Comparison of ENCODE assay signal across 1 cellular context in the genomic region with DNA sequence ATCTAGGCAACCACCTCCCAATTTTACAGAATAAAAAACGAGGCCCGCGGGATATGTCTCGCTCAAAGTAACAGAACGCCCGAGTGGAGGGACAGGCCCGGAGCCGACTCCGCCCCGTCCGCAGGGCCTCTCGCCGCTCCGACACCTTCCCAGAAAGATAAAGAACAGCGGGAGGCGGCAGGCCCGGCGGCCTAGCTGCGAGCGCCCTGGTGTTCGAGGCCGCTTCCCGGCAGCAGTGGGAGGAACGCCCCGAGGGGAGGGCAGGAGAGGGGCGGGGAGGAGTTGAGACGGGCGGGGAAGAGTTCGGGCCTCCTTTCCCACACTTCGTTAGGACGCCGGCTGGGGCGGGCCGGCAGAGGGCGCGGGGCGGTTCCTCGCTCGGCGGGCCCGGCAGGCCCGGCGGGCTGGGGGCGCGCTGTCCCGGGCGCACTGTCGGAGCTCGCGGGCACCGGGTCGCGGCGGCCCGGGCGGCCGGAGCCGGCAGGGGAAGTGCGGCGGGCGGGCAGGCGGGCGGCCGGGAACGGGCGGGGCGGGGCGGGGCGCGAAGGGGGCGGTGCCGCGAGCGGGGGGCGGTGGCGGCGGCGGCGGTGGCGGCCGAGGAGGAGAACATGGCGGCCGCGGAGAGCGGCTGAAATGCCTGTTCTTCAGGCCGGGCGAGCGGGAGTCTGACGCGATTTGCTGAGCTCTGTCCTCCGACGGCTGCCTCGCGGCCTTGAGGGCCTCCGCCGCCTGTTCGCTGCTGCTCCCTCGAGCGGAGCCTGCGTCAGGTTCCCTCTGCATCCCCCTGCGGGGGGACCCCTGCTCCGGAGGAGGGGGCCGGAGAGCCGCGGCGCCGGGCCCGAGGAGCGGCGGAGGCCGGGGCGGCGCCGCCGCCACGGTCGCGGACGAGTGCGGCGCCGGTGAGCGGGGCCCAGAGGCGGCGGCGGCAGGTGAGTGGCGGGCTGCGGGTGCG.
TF ChIP-seq lines count a peak whose summit lies in the region.

A gene (plus strand): TSS at position 581 of the 952 bp plus-strand sequence. CDS start 167,424 bp downstream, outside the sequence.

TF ChIP-seq in WTC11, 78 proteins besides CTCF, POLR2A, EP300 and RAD21 (continued from another document):
- TF ChIP-seq, protein P1, sequence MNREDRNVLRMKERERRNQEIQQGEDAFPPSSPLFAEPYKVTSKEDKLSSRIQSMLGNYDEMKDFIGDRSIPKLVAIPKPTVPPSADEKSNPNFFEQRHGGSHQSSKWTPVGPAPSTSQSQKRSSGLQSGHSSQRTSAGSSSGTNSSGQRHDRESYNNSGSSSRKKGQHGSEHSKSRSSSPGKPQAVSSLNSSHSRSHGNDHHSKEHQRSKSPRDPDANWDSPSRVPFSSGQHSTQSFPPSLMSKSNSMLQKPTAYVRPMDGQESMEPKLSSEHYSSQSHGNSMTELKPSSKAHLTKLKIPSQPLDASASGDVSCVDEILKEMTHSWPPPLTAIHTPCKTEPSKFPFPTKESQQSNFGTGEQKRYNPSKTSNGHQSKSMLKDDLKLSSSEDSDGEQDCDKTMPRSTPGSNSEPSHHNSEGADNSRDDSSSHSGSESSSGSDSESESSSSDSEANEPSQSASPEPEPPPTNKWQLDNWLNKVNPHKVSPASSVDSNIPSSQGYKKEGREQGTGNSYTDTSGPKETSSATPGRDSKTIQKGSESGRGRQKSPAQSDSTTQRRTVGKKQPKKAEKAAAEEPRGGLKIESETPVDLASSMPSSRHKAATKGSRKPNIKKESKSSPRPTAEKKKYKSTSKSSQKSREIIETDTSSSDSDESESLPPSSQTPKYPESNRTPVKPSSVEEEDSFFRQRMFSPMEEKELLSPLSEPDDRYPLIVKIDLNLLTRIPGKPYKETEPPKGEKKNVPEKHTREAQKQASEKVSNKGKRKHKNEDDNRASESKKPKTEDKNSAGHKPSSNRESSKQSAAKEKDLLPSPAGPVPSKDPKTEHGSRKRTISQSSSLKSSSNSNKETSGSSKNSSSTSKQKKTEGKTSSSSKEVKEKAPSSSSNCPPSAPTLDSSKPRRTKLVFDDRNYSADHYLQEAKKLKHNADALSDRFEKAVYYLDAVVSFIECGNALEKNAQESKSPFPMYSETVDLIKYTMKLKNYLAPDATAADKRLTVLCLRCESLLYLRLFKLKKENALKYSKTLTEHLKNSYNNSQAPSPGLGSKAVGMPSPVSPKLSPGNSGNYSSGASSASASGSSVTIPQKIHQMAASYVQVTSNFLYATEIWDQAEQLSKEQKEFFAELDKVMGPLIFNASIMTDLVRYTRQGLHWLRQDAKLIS (CRISPR knock-in tag; IDR thresholded peaks at IDR 0.05; ENCODE audit: borderline replicate concordance): no peak
